ENCODE assay signal across 7 cellular contexts in genomic region chr3:47380026-47380600, GRCh38. TPM values are rescaled to one million over a fixed set of nuclear protein-coding genes. Genes with fewer than 3 reads are reported as not detected.
DNase-seq lines count a peak whose midpoint lies in the region; ATAC-seq and TF ChIP-seq lines count a peak whose summit lies in the region.

No MANE protein-coding gene starts in this region.

- H3K27ac ChIP-seq in RWPE1 (peak overlapping the region; percentile 94), fibroblast of lung (ENCODE audit: insufficient read depth, low read length) (peak overlapping the region; percentile 96), rectal smooth muscle tissue (ENCODE audit: low read depth, low read length) (peak overlapping the region; percentile 94)

- H4K20me1 ChIP-seq in fibroblast of lung (ENCODE audit: control insufficient read depth, extremely low read depth, insufficient read depth, low read length): no peaks in the 10 kb centered on the region

- peak overlapping the region; percentile 93 for H3K4me3 ChIP-seq in H7 (ENCODE audit: insufficient read depth, low read depth, low read length)
- H3K4me3 ChIP-seq in fibroblast of lung (replicated peaks in 1 of 4; ENCODE audit: control extremely low read depth in 1 of 4, insufficient read depth in 1 of 4, low read depth in 3 of 4, low read length in 4 of 4): peak overlapping the region; percentile 77 to 96 (median 84)
- H3K4me3 ChIP-seq in rectal smooth muscle tissue (ENCODE audit: low read length): peak overlapping the region; percentile 98

- H3K4me2 ChIP-seq in fibroblast of lung (ENCODE audit: extremely low read depth, insufficient read depth, low read length): peak overlapping the region; percentile 92

- H3K27me3 ChIP-seq in H7 (ENCODE audit: control insufficient read depth, insufficient read depth, low read length): no peaks in the 10 kb centered on the region
- H3K27me3 ChIP-seq in fibroblast of lung (ENCODE audit: control insufficient read depth, insufficient read depth, low read length): no peaks in the 10 kb centered on the region
- H3K27me3 ChIP-seq in rectal smooth muscle tissue (ENCODE audit: control insufficient read depth, insufficient read depth, low read length): no peaks in the 10 kb centered on the region

- no peaks in the 10 kb centered on the region for H3K9me3 ChIP-seq in fibroblast of lung (ENCODE audit: control insufficient read depth, insufficient read depth, low read depth, low read length)

- ATAC-seq in GM18517 (IDR thresholded peaks at IDR 0.05; ENCODE audit: unreplicated experiment) (no peak), GM21526 (IDR thresholded peaks at IDR 0.05; ENCODE audit: low FRiP score, unreplicated experiment) (no peak)

- H3K4me1 ChIP-seq in fibroblast of lung (ENCODE audit: control insufficient read depth, extremely low read depth, insufficient read depth, low read length): peaks cover 3% of the 10 kb centered on the region
- peaks cover 9% of the 10 kb centered on the region for H3K4me1 ChIP-seq in rectal smooth muscle tissue (ENCODE audit: control insufficient read depth, insufficient read depth, low read length)

- POLR2A ChIA-PET in RWPE1 (lab: Yijun Ruan, JAX; ENCODE audit: low non-redundant PET): interaction anchor here (0.6 kb wide), 1 partner anchor 286 kb away, joined by 7 read pairs; no protein-coding TSS in a partner anchor

- H3K79me2 ChIP-seq in fibroblast of lung (ENCODE audit: control insufficient read depth, insufficient read depth, low read length): peaks cover 38% of the 10 kb centered on the region

- H3K9ac ChIP-seq in fibroblast of lung (ENCODE audit: insufficient read depth, low read length): peak overlapping the region; percentile 95
- H3K9ac ChIP-seq in rectal smooth muscle tissue (ENCODE audit: low read length): peak overlapping the region; percentile 93

- CTCF ChIA-PET in RWPE1 (lab: Yijun Ruan, JAX): no interaction called here

- TF ChIP-seq CTCF in RWPE1 (conservative IDR thresholded peaks at IDR 0.05; ENCODE audit: low read depth): no peak
- no peak for TF ChIP-seq CTCF in fibroblast of lung (conservative IDR thresholded peaks at IDR 0.05 in 1 of 2, IDR thresholded peaks at IDR 0.05 in 1 of 2; ENCODE audit: low read depth in 1 of 2, low read length in 2 of 2)

- H3K36me3 ChIP-seq in H7 (replicated peaks; ENCODE audit: control insufficient read depth, insufficient read depth, low read length) (peaks cover 3% of the 10 kb centered on the region; the same call in 1 of the 2 replicates), fibroblast of lung (ENCODE audit: control insufficient read depth, insufficient read depth, low read length) (no peaks in the 10 kb centered on the region), rectal smooth muscle tissue (ENCODE audit: control insufficient read depth, insufficient read depth, low read length) (peaks cover 4% of the 10 kb centered on the region)

- H2AFZ ChIP-seq in fibroblast of lung (ENCODE audit: low read length): no peak overlapping the region

- no peak for DNase-seq in H7
- DNase-seq in RWPE1 (ENCODE audit: low spot score): no peak
- no peak for DNase-seq in fibroblast of lung (ENCODE audit: low read depth in 2 of 2)
- no peak for DNase-seq in AG08396 (ENCODE audit: low spot score)

RNA-seq across cellular contexts. Expression of gene PTPN23, which starts 0.7 kb away (rescaled TPM):
- total RNA-seq in H7 (2014; rRNA removed; shearing (Covaris generic)): 18.7 and 21.7 TPM in 2 replicates
- total RNA-seq in fibroblast of lung: 11.6 and 19.7 TPM in 2 replicates
- 1.5 and 2.7 TPM in 2 replicates for polyA plus RNA-seq in fibroblast of lung
- 27.4 and 30.1 TPM in 2 replicates for polyA plus RNA-seq in fibroblast of lung (2012)
- 38.7 and 46.1 TPM in 2 replicates for polyA minus RNA-seq in fibroblast of lung (ENCODE audit: low replicate concordance)
